Comparison of ENCODE assay signal across 8 cellular contexts in genomic region chr3:36868614-36869436, GRCh38.
A peak's percentile ranks its signal among the peaks of the same experiment; 100 is the strongest.
DNase-seq lines count a peak whose midpoint lies in the region; ATAC-seq and TF ChIP-seq lines count a peak whose summit lies in the region.

No MANE protein-coding gene starts in this region.

- H3K36me3 Mint-ChIP-seq in activated CD4-positive, alpha-beta T cell treated with anti-CD3 and anti-CD28 coated beads for 36 hours (ENCODE audit: low read depth) = peaks cover 3% of the 10 kb centered on the region

- H3K36me3 ChIP-seq in BE2C = no peaks in the 10 kb centered on the region
- peaks cover 28% of the 10 kb centered on the region for H3K36me3 ChIP-seq in lower lobe of right lung

- H3K27ac Mint-ChIP-seq in activated CD4-positive, alpha-beta T cell treated with anti-CD3 and anti-CD28 coated beads for 36 hours = no peak overlapping the region

- peak; percentile 95 for ATAC-seq in GM18868 (IDR thresholded peaks at IDR 0.05; ENCODE audit: unreplicated experiment)
- ATAC-seq in HG03064 (IDR thresholded peaks at IDR 0.05; ENCODE audit: low read depth, unreplicated experiment) = peak; percentile 79
- peak; percentile 87 for ATAC-seq in activated CD4-positive, alpha-beta T cell treated with anti-CD3 and anti-CD28 coated beads for 36 hours
- peak; percentile 80 to 82 for ATAC-seq in lower lobe of right lung

- no peaks in the 10 kb centered on the region for H3K9me3 Mint-ChIP-seq in activated CD4-positive, alpha-beta T cell treated with anti-CD3 and anti-CD28 coated beads for 36 hours (ENCODE audit: low read depth)

- intact Hi-C loops in activated CD4-positive, alpha-beta T cell treated with anti-CD3 and anti-CD28 coated beads for 36 hours (cut with DNase I, micrococcal nuclease) = loop anchor here (1.0 to 5.0 kb wide), 4 partner anchors 76 to 343 kb away; no protein-coding TSS in a partner anchor
- intact Hi-C loops in lower lobe of right lung (cut with DNase I) = loop anchor here (10.0 kb wide), 1 partner anchor 134 kb away; no protein-coding TSS in a partner anchor

- H3K27me3 ChIP-seq in BE2C = no peaks in the 10 kb centered on the region
- no peaks in the 10 kb centered on the region for H3K27me3 ChIP-seq in lower lobe of right lung (ENCODE audit: low read depth)

- H3K4me3 ChIP-seq in BE2C (ENCODE audit: low read depth, low read length) (no peak overlapping the region), lower lobe of right lung (no peak overlapping the region)

- TF ChIP-seq CTCF in BE2C (IDR thresholded peaks at IDR 0.05; ENCODE audit: low read depth, low read length) (peak; percentile 70), lower lobe of right lung (IDR thresholded peaks at IDR 0.05) (peak; percentile 81)

- H3K9me3 ChIP-seq in BE2C (no peaks in the 10 kb centered on the region), lower lobe of right lung (no peaks in the 10 kb centered on the region)

- peak; percentile 43 for DNase-seq in BE2C
- DNase-seq in NCI-H2227 treated with DMSO at 0.1 percent for 48 hours (lab: John Stamatoyannopoulos, UW) = peak; percentile 59
- DNase-seq in activated CD4-positive, alpha-beta T cell treated with anti-CD3 and anti-CD28 coated beads for 36 hours = peak; percentile 68
- DNase-seq in dermis blood vessel endothelial cell = peak; percentile 84
- no peak for DNase-seq in lower lobe of right lung
- peak; percentile 13 for DNase-seq in stimulated activated CD8-positive, alpha-beta memory T cell treated with anti-CD3 and anti-CD28 coated beads, Interleukin-4, amount 100 ng/mL, for 24 hours (ENCODE audit: low read depth)

- no peaks in the 10 kb centered on the region for H3K27me3 Mint-ChIP-seq in activated CD4-positive, alpha-beta T cell treated with anti-CD3 and anti-CD28 coated beads for 36 hours

- no peak overlapping the region for H3K27ac ChIP-seq in lower lobe of right lung

- peaks cover 17% of the 10 kb centered on the region for H3K4me1 Mint-ChIP-seq in activated CD4-positive, alpha-beta T cell treated with anti-CD3 and anti-CD28 coated beads for 36 hours

- H3K4me3 Mint-ChIP-seq in activated CD4-positive, alpha-beta T cell treated with anti-CD3 and anti-CD28 coated beads for 36 hours = no peak overlapping the region

- CTCF ChIA-PET in activated CD4-positive, alpha-beta T cell treated with anti-CD3 and anti-CD28 coated beads for 36 hours (lab: Charles Lee) = interaction anchor here (0.6 to 3.7 kb wide), 28 partner anchors 8 to 163 kb away, joined by 3 to 30 read pairs (median 5); no protein-coding TSS in a partner anchor

- POLR2A ChIA-PET in activated CD4-positive, alpha-beta T cell treated with anti-CD3 and anti-CD28 coated beads for 36 hours (lab: Charles Lee) = no interaction called here

- H3K4me1 ChIP-seq in BE2C (no peaks in the 10 kb centered on the region), lower lobe of right lung (no peaks in the 10 kb centered on the region)
